22 cellular contexts compared by ENCODE assay signal in genomic region chr11:103649401-103649895, GRCh38.
DNase-seq lines count a peak whose midpoint lies in the region; ATAC-seq and TF ChIP-seq lines count a peak whose summit lies in the region.
"Had no signal": no experiment of that assay in that cellular context is flagged by ENCODE, and none has a peak within 500 bp of the region (broad histone marks: within the 10 kb centered on the region; RNA-seq: fewer than 3 reads in every experiment).

No MANE protein-coding gene starts in this region.

- H3K36me3 Mint-ChIP-seq in CD4-positive, alpha-beta memory T cell, result no peaks in the 10 kb centered on the region

- H3K27ac ChIP-seq in mammary epithelial cell (ENCODE audit: insufficient read depth, low read depth, low read length), result no peak overlapping the region
- no peak overlapping the region for H3K27ac ChIP-seq in breast epithelium
- H3K27ac ChIP-seq in epithelial cell of prostate, result no peak overlapping the region
- no peak overlapping the region for H3K27ac ChIP-seq in CD4-positive, alpha-beta memory T cell (ENCODE audit: low read depth, low read length)
- H3K27ac ChIP-seq: GM23248 had no signal

- no peaks in the 10 kb centered on the region for H3K27me3 ChIP-seq in mammary epithelial cell (ENCODE audit: insufficient read depth, low read length)
- H3K27me3 ChIP-seq in breast epithelium, result no peaks in the 10 kb centered on the region
- H3K27me3 ChIP-seq in CD4-positive, alpha-beta memory T cell (ENCODE audit: insufficient read depth, low read length), result no peaks in the 10 kb centered on the region

- no peak overlapping the region for H3K9ac ChIP-seq in mammary epithelial cell (ENCODE audit: insufficient read depth, low read length)
- H3K9ac ChIP-seq: GM23248 had no signal

- no peaks in the 10 kb centered on the region for H3K79me2 ChIP-seq in mammary epithelial cell (ENCODE audit: insufficient read depth, low read length)

- H3K9me3 ChIP-seq in mammary epithelial cell (replicated peaks; ENCODE audit: insufficient read depth, low read length), result peaks cover 14% of the 10 kb centered on the region
- H3K9me3 ChIP-seq in breast epithelium, result no peaks in the 10 kb centered on the region
- no peaks in the 10 kb centered on the region for H3K9me3 ChIP-seq in CD4-positive, alpha-beta memory T cell (ENCODE audit: control insufficient read depth in 1 of 2, low read length in 2 of 2)

- intact Hi-C loops in mammary epithelial cell (cut with micrococcal nuclease) (no loop called here), breast epithelium (cut with DNase I; ENCODE audit: low total_unique reads) (no loop called here)
- intact Hi-C loops in CD4-positive, alpha-beta memory T cell (cut with micrococcal nuclease), result no loop called here

- no peak overlapping the region for H3K4me3 Mint-ChIP-seq in CD4-positive, alpha-beta memory T cell
- H3K4me3 Mint-ChIP-seq: CD4-positive, alpha-beta T cell had no signal

- BruUV-seq in mammary epithelial cell (replicated peaks; lab: Mats Ljungman, UMichigan), result no TSS peak

- DNase-seq in mammary epithelial cell (peak; percentile 21), breast epithelium (ENCODE audit: low spot score in 2 of 2) (no peak), M059J (ENCODE audit: low read depth) (peak; percentile 10), epithelial cell of prostate (ENCODE audit: low read depth, low spot score) (peak; percentile 10), NCI-H187 (lab: John Stamatoyannopoulos, UW) (no peak)
- no peak for DNase-seq in CD4-positive, alpha-beta memory T cell
- DNase-seq: 8988T; ACHN; CD4-positive, alpha-beta T cell; COR-L47; DMS53; H7; NCI-H1105; NCI-H146; NCI-H2029; NCI-H2227 treated with DMSO at 0.1 percent for 48 hours; NCI-H526 treated with DMSO at 0.1 percent for 48 hours; RPMI8226; SHP77 had no signal

- POLR2A ChIA-PET in CD4-positive, alpha-beta memory T cell (lab: Charles Lee; ENCODE audit: partially characterized antibody), result no interaction called here

- 72% methylated on average over 3 of the region's 3 CpGs for WGBS in mammary epithelial cell (ENCODE audit: low coverage, missing lambda C conversion rate)

- ATAC-seq in HG02623 (IDR thresholded peaks at IDR 0.05; ENCODE audit: unreplicated experiment), result no peak

- TF ChIP-seq CTCF in mammary epithelial cell (conservative IDR thresholded peaks at IDR 0.05 in 1 of 2, IDR thresholded peaks at IDR 0.05 in 1 of 2; ENCODE audit: extremely low read depth in 1 of 2, insufficient read depth in 1 of 2, low read depth in 1 of 2, low read length in 2 of 2) (no peak), breast epithelium (IDR thresholded peaks at IDR 0.05) (no peak)

- in situ Hi-C loops in mammary epithelial cell (cut with MboI; ENCODE audit: low sequenced_read_pairs in 2 of 2), result no loop called here

- no peak overlapping the region for H3K27ac Mint-ChIP-seq in CD4-positive, alpha-beta memory T cell
- H3K27ac Mint-ChIP-seq: CD4-positive, alpha-beta T cell; IgD-negative memory B cell had no signal

- H3K9me3 Mint-ChIP-seq in CD4-positive, alpha-beta memory T cell, result peaks cover 0 to 10% (median 2%) of the 10 kb centered on the region in 8 donors
- H3K9me3 Mint-ChIP-seq: CD4-positive, alpha-beta T cell had no signal

- TF ChIP-seq POLR2A in breast epithelium (IDR thresholded peaks at IDR 0.05), result no peak

- no peak overlapping the region for H3K4me3 ChIP-seq in mammary epithelial cell (replicated peaks in 1 of 3; ENCODE audit: insufficient read depth in 1 of 3, low read depth in 2 of 3, low read length in 3 of 3)
- no peak overlapping the region for H3K4me3 ChIP-seq in breast epithelium
- H3K4me3 ChIP-seq in CD4-positive, alpha-beta memory T cell (ENCODE audit: low read length in 2 of 2), result no peak overlapping the region
- H3K4me3 ChIP-seq: GM23248 had no signal

- H3K36me3 ChIP-seq in mammary epithelial cell (ENCODE audit: insufficient read depth, low read length) (no peaks in the 10 kb centered on the region), breast epithelium (no peaks in the 10 kb centered on the region)
- H3K36me3 ChIP-seq in CD4-positive, alpha-beta memory T cell (ENCODE audit: insufficient read depth, low read length), result no peaks in the 10 kb centered on the region

- H4K20me1 ChIP-seq in mammary epithelial cell (ENCODE audit: insufficient read depth, low read length), result no peaks in the 10 kb centered on the region

- H2AFZ ChIP-seq in mammary epithelial cell (ENCODE audit: low read depth, low read length), result peak overlapping the region; percentile 74

- CTCF ChIA-PET in mammary epithelial cell (lab: Charles Lee; ENCODE audit: low non-redundant PET), result no interaction called here
- CTCF ChIA-PET in CD4-positive, alpha-beta memory T cell (lab: Charles Lee; ENCODE audit: partially characterized antibody), result no interaction called here

- no peak overlapping the region for H3K4me2 ChIP-seq in mammary epithelial cell (ENCODE audit: insufficient read depth, low read depth, low read length)

- no peaks in the 10 kb centered on the region for H3K27me3 Mint-ChIP-seq in CD4-positive, alpha-beta memory T cell
- H3K27me3 Mint-ChIP-seq: CD4-positive, alpha-beta T cell; IgD-negative memory B cell had no signal

- H3K4me1 ChIP-seq in mammary epithelial cell (ENCODE audit: insufficient read depth, low read length), result peaks cover 12% of the 10 kb centered on the region
- no peaks in the 10 kb centered on the region for H3K4me1 ChIP-seq in breast epithelium
- no peaks in the 10 kb centered on the region for H3K4me1 ChIP-seq in CD4-positive, alpha-beta memory T cell (ENCODE audit: insufficient read depth, low read length)

- dilution Hi-C loops in mammary epithelial cell (cut with HindIII; ENCODE audit: low sequenced_read_pairs), result no loop called here

- no peaks in the 10 kb centered on the region for H3K4me1 Mint-ChIP-seq in CD4-positive, alpha-beta memory T cell

Comparison
In these comparisons a context has a peak if more than half of its experiments do, and no peak if none do; other contexts are left out.
1. DNase-seq: peak in mammary epithelial cell (single experiment), M059J (single experiment) and epithelial cell of prostate (single experiment); none in breast epithelium (0 of 2), NCI-H187 (0 of 2) and CD4-positive, alpha-beta memory T cell (0 of 5).